Comparison of ENCODE assay signal across 19 cellular contexts in genomic region chr17:8266648-8267479, GRCh38. TPM values are rescaled to one million over a fixed set of nuclear protein-coding genes. Genes with fewer than 3 reads are reported as not detected.
A peak's percentile ranks its signal among the peaks of the same experiment; 100 is the strongest.
DNase-seq lines count a peak whose midpoint lies in the region; ATAC-seq and TF ChIP-seq lines count a peak whose summit lies in the region.
"Had no signal": no experiment of that assay in that cellular context is flagged by ENCODE, and none has a peak within 500 bp of the region (broad histone marks: within the 10 kb centered on the region; RNA-seq: fewer than 3 reads in every experiment).

No MANE protein-coding gene starts in this region.

- H3K9me3 Mint-ChIP-seq in activated CD4-positive, alpha-beta T cell treated with anti-CD3 and anti-CD28 coated beads for 36 hours (ENCODE audit: low read depth), result no peaks in the 10 kb centered on the region
- H3K9me3 Mint-ChIP-seq in dendritic cell treated with granulocyte-macrophage colony-stimulating factor and Interleukin-4, amounts not matched to agents 40 ng/mL and 50 ng/mL, for 4 days, result no peaks in the 10 kb centered on the region
- H3K9me3 Mint-ChIP-seq in neural progenitor cell, result no peaks in the 10 kb centered on the region
- H3K9me3 Mint-ChIP-seq: CD14-positive monocyte; CD8-positive, alpha-beta T cell had no signal

- dilution Hi-C loops in mammary epithelial cell (cut with HindIII; ENCODE audit: low sequenced_read_pairs), result no loop called here

- TF ChIP-seq POLR2A in esophagus squamous epithelium (IDR thresholded peaks at IDR 0.05), result no peak

- no peaks in the 10 kb centered on the region for H4K20me1 ChIP-seq in neural progenitor cell (ENCODE audit: low read depth)
- no peaks in the 10 kb centered on the region for H4K20me1 ChIP-seq in mammary epithelial cell (ENCODE audit: insufficient read depth, low read length)

- peaks cover 50% of the 10 kb centered on the region for H3K36me3 Mint-ChIP-seq in activated CD4-positive, alpha-beta T cell treated with anti-CD3 and anti-CD28 coated beads for 36 hours (ENCODE audit: low read depth)
- H3K36me3 Mint-ChIP-seq in dendritic cell treated with granulocyte-macrophage colony-stimulating factor and Interleukin-4, amounts not matched to agents 40 ng/mL and 50 ng/mL, for 4 days (ENCODE audit: low read depth), result peaks cover 76% of the 10 kb centered on the region
- peaks cover 27% of the 10 kb centered on the region for H3K36me3 Mint-ChIP-seq in neural progenitor cell

- H3K9me3 ChIP-seq in neural progenitor cell (ENCODE audit: low read depth), result no peaks in the 10 kb centered on the region
- no peaks in the 10 kb centered on the region for H3K9me3 ChIP-seq in aorta (ENCODE audit: control insufficient read depth, low read length)
- no peaks in the 10 kb centered on the region for H3K9me3 ChIP-seq in esophagus squamous epithelium
- H3K9me3 ChIP-seq in mammary epithelial cell (replicated peaks; ENCODE audit: insufficient read depth, low read length), result no peaks in the 10 kb centered on the region

- no peaks in the 10 kb centered on the region for H3F3A ChIP-seq in neural progenitor cell (ENCODE audit: low read depth)

- H3K4me2 ChIP-seq in neural progenitor cell (no peak overlapping the region), mammary epithelial cell (ENCODE audit: insufficient read depth, low read depth, low read length) (no peak overlapping the region)

- in situ Hi-C loops in mammary epithelial cell (cut with MboI; ENCODE audit: low sequenced_read_pairs in 2 of 2), result no loop called here

- TF ChIP-seq CTCF in neural progenitor cell (IDR thresholded peaks at IDR 0.05) (no peak), esophagus squamous epithelium (IDR thresholded peaks at IDR 0.05) (no peak), mammary epithelial cell (conservative IDR thresholded peaks at IDR 0.05 in 1 of 2, IDR thresholded peaks at IDR 0.05 in 1 of 2; ENCODE audit: extremely low read depth in 1 of 2, insufficient read depth in 1 of 2, low read depth in 1 of 2, low read length in 2 of 2) (no peak)

- CTCF ChIA-PET in activated CD4-positive, alpha-beta T cell treated with anti-CD3 and anti-CD28 coated beads for 36 hours (lab: Charles Lee), result no interaction called here
- CTCF ChIA-PET in mammary epithelial cell (lab: Charles Lee; ENCODE audit: low non-redundant PET), result no interaction called here

- H3K27me3 ChIP-seq in neural progenitor cell, result no peaks in the 10 kb centered on the region
- no peaks in the 10 kb centered on the region for H3K27me3 ChIP-seq in aorta (ENCODE audit: control insufficient read depth in 1 of 2, insufficient read depth in 2 of 2, low read length in 1 of 2)
- H3K27me3 ChIP-seq in esophagus squamous epithelium, result no peaks in the 10 kb centered on the region
- no peaks in the 10 kb centered on the region for H3K27me3 ChIP-seq in mammary epithelial cell (ENCODE audit: insufficient read depth, low read length)

- intact Hi-C loops in activated CD4-positive, alpha-beta T cell treated with anti-CD3 and anti-CD28 coated beads for 36 hours (cut with DNase I, micrococcal nuclease), result no loop called here
- intact Hi-C loops in dendritic cell treated with granulocyte-macrophage colony-stimulating factor and Interleukin-4, amounts not matched to agents 40 ng/mL and 50 ng/mL, for 4 days (cut with micrococcal nuclease), result no loop called here
- intact Hi-C loops in aorta (cut with DNase I) (no loop called here), esophagus squamous epithelium (cut with DNase I) (no loop called here), mammary epithelial cell (cut with micrococcal nuclease) (no loop called here)

- H3K36me3 ChIP-seq in neural progenitor cell, result no peaks in the 10 kb centered on the region
- H3K36me3 ChIP-seq in aorta (ENCODE audit: control insufficient read depth in 1 of 2, insufficient read depth in 2 of 2, low read length in 1 of 2), result peaks cover 0 to 2% of the 10 kb centered on the region in 2 donors
- peaks cover 23 to 87% (median 29%) of the 10 kb centered on the region in 3 donors for H3K36me3 ChIP-seq in esophagus squamous epithelium
- peaks cover 9% of the 10 kb centered on the region for H3K36me3 ChIP-seq in mammary epithelial cell (ENCODE audit: insufficient read depth, low read length)

- H3K27ac Mint-ChIP-seq in activated CD4-positive, alpha-beta T cell treated with anti-CD3 and anti-CD28 coated beads for 36 hours, result no peak overlapping the region
- peak overlapping the region; percentile 43 for H3K27ac Mint-ChIP-seq in dendritic cell treated with granulocyte-macrophage colony-stimulating factor and Interleukin-4, amounts not matched to agents 40 ng/mL and 50 ng/mL, for 4 days
- no peak overlapping the region for H3K27ac Mint-ChIP-seq in neural progenitor cell
- H3K27ac Mint-ChIP-seq: CD8-positive, alpha-beta T cell had no signal

- H3K4me1 Mint-ChIP-seq in activated CD4-positive, alpha-beta T cell treated with anti-CD3 and anti-CD28 coated beads for 36 hours, result no peaks in the 10 kb centered on the region
- H3K4me1 Mint-ChIP-seq in dendritic cell treated with granulocyte-macrophage colony-stimulating factor and Interleukin-4, amounts not matched to agents 40 ng/mL and 50 ng/mL, for 4 days (ENCODE audit: low read depth), result peaks cover 19% of the 10 kb centered on the region
- H3K4me1 Mint-ChIP-seq in neural progenitor cell, result no peaks in the 10 kb centered on the region
- H3K4me1 Mint-ChIP-seq: CD14-positive monocyte had no signal

- POLR2A ChIA-PET in activated CD4-positive, alpha-beta T cell treated with anti-CD3 and anti-CD28 coated beads for 36 hours (lab: Charles Lee), result no interaction called here

- no peak overlapping the region for H3K9ac ChIP-seq in neural progenitor cell
- no peak overlapping the region for H3K9ac ChIP-seq in mammary epithelial cell (ENCODE audit: insufficient read depth, low read length)
- H3K9ac ChIP-seq: GM23248 had no signal

- no peak overlapping the region for H3K4me3 Mint-ChIP-seq in activated CD4-positive, alpha-beta T cell treated with anti-CD3 and anti-CD28 coated beads for 36 hours
- H3K4me3 Mint-ChIP-seq in dendritic cell treated with granulocyte-macrophage colony-stimulating factor and Interleukin-4, amounts not matched to agents 40 ng/mL and 50 ng/mL, for 4 days, result no peak overlapping the region
- peak overlapping the region; percentile 15 for H3K4me3 Mint-ChIP-seq in neural progenitor cell
- H3K4me3 Mint-ChIP-seq: CD14-positive monocyte; CD8-positive, alpha-beta T cell had no signal

- WGBS in aorta, 2 donors, result 92 to 93% methylated on average over 29 of the region's 29 CpGs
- WGBS in esophagus squamous epithelium, 2 donors, result 84 to 86% methylated on average over 12 to 15 of the region's 29 CpGs
- 93% methylated on average over 17 of the region's 29 CpGs for WGBS in mammary epithelial cell (ENCODE audit: low coverage, missing lambda C conversion rate)

- no TSS peak for BruUV-seq in mammary epithelial cell (replicated peaks; lab: Mats Ljungman, UMichigan)

- peak; percentile 6 for ATAC-seq in activated CD4-positive, alpha-beta T cell treated with anti-CD3 and anti-CD28 coated beads for 36 hours
- ATAC-seq in aorta (ENCODE audit: low FRiP score), result peak; percentile 12
- ATAC-seq: CD8-positive, alpha-beta T cell had no signal

- H2AFZ ChIP-seq in neural progenitor cell (replicated peaks) (no peak overlapping the region), mammary epithelial cell (ENCODE audit: low read depth, low read length) (no peak overlapping the region)
- H2AFZ ChIP-seq: GM23248 had no signal

- H3K79me2 ChIP-seq in neural progenitor cell (ENCODE audit: low read depth) (no peaks in the 10 kb centered on the region), mammary epithelial cell (ENCODE audit: insufficient read depth, low read length) (no peaks in the 10 kb centered on the region)

- H3K4me3 ChIP-seq in neural progenitor cell (no peak overlapping the region), aorta (ENCODE audit: low read length in 2 of 2) (no peak overlapping the region), esophagus squamous epithelium (no peak overlapping the region), mammary epithelial cell (replicated peaks in 1 of 3; ENCODE audit: insufficient read depth in 1 of 3, low read depth in 2 of 3, low read length in 3 of 3) (no peak overlapping the region)
- H3K4me3 ChIP-seq: GM23248 had no signal

- DNase-seq in activated CD4-positive, alpha-beta T cell treated with anti-CD3 and anti-CD28 coated beads for 36 hours, result no peak
- DNase-seq in activated CD4-positive, alpha-beta T cell treated with anti-CD3 and anti-CD28 coated beads for 4 hours, result no peak
- DNase-seq in neural progenitor cell (ENCODE audit: low spot score) (no peak), aorta (no peak), GM19238 (ENCODE audit: insufficient read length, low spot score) (no peak), esophagus squamous epithelium (lab: John Stamatoyannopoulos, UW) (no peak), mammary epithelial cell (no peak)
- DNase-seq: CD8-positive, alpha-beta T cell; COR-L47; DND-41; GDM1; GM23248; H7 had no signal

- H3K27ac ChIP-seq in neural progenitor cell (no peak overlapping the region), aorta (ENCODE audit: low read depth in 1 of 2, low read length in 2 of 2) (no peak overlapping the region), esophagus squamous epithelium (no peak overlapping the region), mammary epithelial cell (ENCODE audit: insufficient read depth, low read depth, low read length) (no peak overlapping the region)
- H3K27ac ChIP-seq: 22Rv1, GM23248 had no signal

- H3K4me1 ChIP-seq in neural progenitor cell, result no peaks in the 10 kb centered on the region
- no peaks in the 10 kb centered on the region for H3K4me1 ChIP-seq in aorta (ENCODE audit: control insufficient read depth in 1 of 2, insufficient read depth in 2 of 2, low read length in 2 of 2)
- H3K4me1 ChIP-seq in esophagus squamous epithelium, result no peaks in the 10 kb centered on the region
- H3K4me1 ChIP-seq in mammary epithelial cell (ENCODE audit: insufficient read depth, low read length), result no peaks in the 10 kb centered on the region

- H3K27me3 Mint-ChIP-seq in activated CD4-positive, alpha-beta T cell treated with anti-CD3 and anti-CD28 coated beads for 36 hours, result no peaks in the 10 kb centered on the region
- H3K27me3 Mint-ChIP-seq in dendritic cell treated with granulocyte-macrophage colony-stimulating factor and Interleukin-4, amounts not matched to agents 40 ng/mL and 50 ng/mL, for 4 days, result no peaks in the 10 kb centered on the region
- H3K27me3 Mint-ChIP-seq in neural progenitor cell (ENCODE audit: insufficient read depth, low read depth), result peaks cover 2% of the 10 kb centered on the region

RNA-seq across cellular contexts. Expression of gene PFAS, which starts 17.8 kb away (rescaled TPM):
- total RNA-seq in activated CD4-positive, alpha-beta T cell treated with anti-CD3 and anti-CD28 coated beads for 36 hours, result 100 to 1,000 TPM; 113 to 141 TPM
- total RNA-seq in neural progenitor cell (ENCODE audit: low replicate concordance) (64.6 and 83.5 TPM in 2 replicates), aorta (10 to 100 TPM; 21.3 to 25.4 TPM), esophagus squamous epithelium (10 to 100 TPM in 3 of 4 donors, 1 to 10 TPM in 1; 8.7 to 23.0 (median 17.9) TPM), mammary epithelial cell (10 to 100 TPM in 1 of 2 donors, 1 to 10 TPM in 1; 8.5 to 31.2 TPM)
- polyA plus RNA-seq in aorta (1 to 10 TPM; 1.4 to 8.3 TPM), mammary epithelial cell (12.3 TPM)
- 76.1 TPM for polyA minus RNA-seq in mammary epithelial cell

RNA-seq across cellular contexts. Expression of gene CTC1, which starts 19.0 kb away (rescaled TPM):
- total RNA-seq in activated CD4-positive, alpha-beta T cell treated with anti-CD3 and anti-CD28 coated beads for 36 hours, result 10 to 100 TPM; 49.3 to 57.9 TPM
- 6.4 and 10.4 TPM in 2 replicates for total RNA-seq in neural progenitor cell (ENCODE audit: low replicate concordance)
- total RNA-seq in aorta, result 10 to 100 TPM; 43.3 to 59.2 TPM
- 10 to 100 TPM in 1 of 2 donors, 1 to 10 TPM in 1; 4.6 to 36.4 TPM for polyA plus RNA-seq in aorta
- 10 to 100 TPM in 2 of 4 donors, 1 to 10 TPM in 2; 3.2 to 16.4 (median 11.0) TPM for total RNA-seq in esophagus squamous epithelium
- 10 to 100 TPM in 1 of 2 donors, 1 to 10 TPM in 1; 6.8 to 24.6 TPM for total RNA-seq in mammary epithelial cell
- 11.0 TPM for polyA plus RNA-seq in mammary epithelial cell
- 42.8 TPM for polyA minus RNA-seq in mammary epithelial cell

RNA-seq across cellular contexts. Expression of gene RANGRF, which starts 21.6 kb away (rescaled TPM):
- 10 to 100 TPM; 37.9 to 40.1 TPM for total RNA-seq in activated CD4-positive, alpha-beta T cell treated with anti-CD3 and anti-CD28 coated beads for 36 hours
- 11.9 and 19.9 TPM in 2 replicates for total RNA-seq in neural progenitor cell (ENCODE audit: low replicate concordance)
- 10 to 100 TPM; 20.3 to 21.7 TPM for total RNA-seq in aorta
- 10 to 100 TPM; 28.7 to 53.7 TPM for polyA plus RNA-seq in aorta
- 10 to 100 TPM in 3 of 4 donors, 1 to 10 TPM in 1; 7.8 to 15.4 (median 12.6) TPM for total RNA-seq in esophagus squamous epithelium
- 10 to 100 TPM; 11.3 to 25.4 TPM for total RNA-seq in mammary epithelial cell
- 35.5 TPM for polyA plus RNA-seq in mammary epithelial cell
- polyA minus RNA-seq in mammary epithelial cell, result 14.8 TPM

RNA-seq across cellular contexts. Expression of gene SLC25A35, which starts 28.3 kb away (rescaled TPM):
- total RNA-seq in activated CD4-positive, alpha-beta T cell treated with anti-CD3 and anti-CD28 coated beads for 36 hours, result 1 to 10 TPM; 1.9 to 2.3 TPM
- 0.67 and 1.1 TPM in 2 replicates for total RNA-seq in neural progenitor cell (ENCODE audit: low replicate concordance)
- 1 to 10 TPM; 3.0 to 4.8 TPM for total RNA-seq in aorta
- 1 to 10 TPM; 1.0 to 6.6 TPM for polyA plus RNA-seq in aorta
- total RNA-seq in esophagus squamous epithelium, result 1 to 10 TPM in 2 of 4 donors, under 1 TPM in 2; 0.29 to 1.3 (median 1.1) TPM
- 1 to 10 TPM in 1 of 2 donors, under 1 TPM in 1; 0.83 to 5.2 TPM for total RNA-seq in mammary epithelial cell
- polyA plus RNA-seq in mammary epithelial cell, result 2.0 TPM
- polyA minus RNA-seq in mammary epithelial cell, result not detected

RNA-seq across cellular contexts. Expression of gene ARHGEF15, which starts 43.2 kb away (rescaled TPM):
- total RNA-seq in activated CD4-positive, alpha-beta T cell treated with anti-CD3 and anti-CD28 coated beads for 36 hours, result not detected
- total RNA-seq in neural progenitor cell (ENCODE audit: low replicate concordance) (0.07 and 0.50 TPM in 2 replicates), aorta (10 to 100 TPM; 18.6 to 36.5 TPM), esophagus squamous epithelium (1 to 10 TPM in 3 of 4 donors, under 1 TPM in 1; 0.27 to 7.6 (median 2.9) TPM), mammary epithelial cell (not detected)
- polyA plus RNA-seq in aorta (1 to 10 TPM in 1 of 2 donors, under 1 TPM in 1; 0.75 to 2.1 TPM), mammary epithelial cell (not detected)
- polyA minus RNA-seq in mammary epithelial cell, result not detected
- total RNA-seq: A673; CD8-positive, alpha-beta T cell; GM23248; HT-29 had no signal
- polyA plus RNA-seq: BJ, CD14-positive monocyte, GM23248 had no signal
